23 cellular contexts compared by ENCODE assay signal in the genomic region with DNA sequence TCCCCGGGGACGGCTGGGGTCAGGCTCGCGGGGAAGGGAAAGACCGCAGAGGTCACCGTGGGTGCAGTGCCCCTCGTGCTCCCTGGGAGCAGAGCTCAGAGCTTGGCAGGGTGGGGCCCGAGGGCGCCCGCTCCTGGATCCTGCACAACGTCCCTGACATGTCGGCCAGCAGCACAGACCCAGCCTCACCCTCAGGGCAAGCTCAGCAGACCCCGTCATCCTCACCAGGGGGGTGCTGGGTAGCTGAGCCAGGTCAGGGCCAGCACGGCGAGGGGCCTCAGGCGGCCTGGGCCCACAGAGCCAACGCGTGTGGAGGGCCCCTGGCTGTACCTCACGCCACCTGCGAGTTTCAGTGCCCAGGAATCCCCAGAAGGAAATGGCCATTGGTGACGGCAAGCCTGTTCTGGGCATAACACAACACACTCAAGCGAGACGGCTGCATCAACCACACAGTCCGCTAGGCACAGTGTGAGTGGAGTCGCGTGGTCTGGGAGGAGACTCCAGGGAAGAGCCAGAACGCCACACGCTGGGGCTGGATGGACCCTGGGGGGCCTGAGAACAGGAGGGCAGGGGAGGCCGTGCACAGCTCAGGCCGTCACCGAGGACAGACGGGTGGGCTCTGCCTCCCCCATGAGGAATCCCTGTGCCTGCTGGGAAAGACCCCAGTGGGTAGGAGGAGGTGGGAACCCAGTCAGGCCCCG.
DNase-seq lines count a peak whose midpoint lies in the region; ATAC-seq and TF ChIP-seq lines count a peak whose summit lies in the region.
"Had no signal": no experiment of that assay in that cellular context is flagged by ENCODE, and none has a peak within 500 bp of the region (broad histone marks: within the 10 kb centered on the region; RNA-seq: fewer than 3 reads in every experiment).

No MANE protein-coding gene starts in this region.

- peaks cover 23% of the 10 kb centered on the region for H3K4me1 Mint-ChIP-seq in stimulated activated naive CD8-positive, alpha-beta T cell treated with anti-CD3 and anti-CD28 coated beads, Interleukin-15, amount 100 ng/mL, for 72 hours
- no peaks in the 10 kb centered on the region for H3K4me1 Mint-ChIP-seq in T-helper 17 cell
- no peaks in the 10 kb centered on the region for H3K4me1 Mint-ChIP-seq in CD14-positive monocyte
- H3K4me1 Mint-ChIP-seq: activated CD4-positive, alpha-beta T cell treated with anti-CD3 and anti-CD28 coated beads for 36 hours had no signal

- no peak for TF ChIP-seq CTCF in CD14-positive monocyte (IDR thresholded peaks at IDR 0.05)

- no peak overlapping the region for H3K4me3 Mint-ChIP-seq in stimulated activated naive CD8-positive, alpha-beta T cell treated with anti-CD3 and anti-CD28 coated beads, Interleukin-15, amount 100 ng/mL, for 72 hours
- H3K4me3 Mint-ChIP-seq in T-helper 17 cell (no peak overlapping the region), CD14-positive monocyte (no peak overlapping the region)
- H3K4me3 Mint-ChIP-seq: activated CD4-positive, alpha-beta T cell treated with anti-CD3 and anti-CD28 coated beads for 36 hours; stimulated activated naive CD8-positive, alpha-beta T cell treated with anti-CD3 and anti-CD28 coated beads, Interleukin-15, Interleukin-2, amounts not matched to agents 100 ng/mL and 50 ng/mL, for 24 hours; T-cell had no signal

- no peak for DNase-seq in stimulated activated naive CD8-positive, alpha-beta T cell treated with anti-CD3 and anti-CD28 coated beads, Interleukin-15, amount 100 ng/mL, for 72 hours
- no peak for DNase-seq in stimulated activated naive CD8-positive, alpha-beta T cell treated with anti-CD3 and anti-CD28 coated beads, Interleukin-15, Interleukin-2, amounts not matched to agents 100 U/mL and 50 U/mL, for 24 hours
- no peak for DNase-seq in T-helper 17 cell
- DNase-seq in kidney tubule cell (ENCODE audit: low spot score): peak; percentile 27
- DNase-seq in activated effector memory CD4-positive, alpha-beta T cell treated with Interleukin-2 at 50 U/mL for 16 hours: no peak
- DNase-seq in CD14-positive monocyte (ENCODE audit: low spot score): no peak
- DNase-seq in NCI-H510A treated with DMSO at 0.1 percent for 48 hours (lab: John Stamatoyannopoulos, UW): no peak
- no peak for DNase-seq in epidermal melanocyte (ENCODE audit: insufficient read length, low spot score)
- DNase-seq: activated CD4-positive, alpha-beta T cell treated with anti-CD3 and anti-CD28 coated beads for 36 hours; anterior cingulate cortex; central memory CD4-positive, alpha-beta T cell; foreskin melanocyte; hypothalamus; islet precursor cell; mammary epithelial cell; NCI-H1417; NCI-H526; nucleus accumbens; SHP77 treated with DMSO at 0.1 percent for 48 hours; T-cell; transverse colon had no signal

- peak overlapping the region in 1 of 2 donors; percentile 22 for H3K27ac Mint-ChIP-seq in stimulated activated naive CD8-positive, alpha-beta T cell treated with anti-CD3 and anti-CD28 coated beads, Interleukin-15, amount 100 ng/mL, for 72 hours
- H3K27ac Mint-ChIP-seq in T-helper 17 cell (peak overlapping the region; percentile 65), CD14-positive monocyte (no peak overlapping the region)
- H3K27ac Mint-ChIP-seq: activated T-helper 2 cell treated with anti-CD3 and anti-CD28 coated beads, Interferon-gamma antibody, Interleukin-2, Interleukin-4, amounts not matched to agents 10 μg/mL and 5 μg/mL and 100 μg/mL, durations not matched to agents 14 hours and 24 hours and 36 hours; stimulated activated naive CD8-positive, alpha-beta T cell treated with anti-CD3 and anti-CD28 coated beads, Interleukin-15, Interleukin-2, amounts not matched to agents 100 ng/mL and 50 ng/mL, for 24 hours; T-cell had no signal

- H3K9me3 ChIP-seq in T-helper 17 cell (ENCODE audit: control insufficient read depth, low read length, poor library complexity, severe bottlenecking): no peaks in the 10 kb centered on the region
- H3K9me3 ChIP-seq: transverse colon had no signal

- ATAC-seq in stimulated activated naive CD8-positive, alpha-beta T cell treated with anti-CD3 and anti-CD28 coated beads, Interleukin-15, amount 100 ng/mL, for 72 hours: peak; percentile 13
- no peak for ATAC-seq in stimulated activated naive CD8-positive, alpha-beta T cell treated with anti-CD3 and anti-CD28 coated beads, Interleukin-15, Interleukin-2, amounts not matched to agents 100 U/mL and 50 U/mL, for 24 hours
- no peak for ATAC-seq in T-helper 17 cell
- ATAC-seq: activated CD4-positive, alpha-beta T cell treated with anti-CD3 and anti-CD28 coated beads for 36 hours; T-cell had no signal

- H3K36me3 Mint-ChIP-seq in T-helper 17 cell (ENCODE audit: low read depth) (peaks cover 3% of the 10 kb centered on the region), CD14-positive monocyte (peaks cover 43 to 59% of the 10 kb centered on the region in 2 donors)

- intact Hi-C loops in CD14-positive monocyte (cut with micrococcal nuclease): no loop called here

- H3K9me3 Mint-ChIP-seq in stimulated activated naive CD8-positive, alpha-beta T cell treated with anti-CD3 and anti-CD28 coated beads, Interleukin-15, amount 100 ng/mL, for 72 hours: no peaks in the 10 kb centered on the region
- no peaks in the 10 kb centered on the region for H3K9me3 Mint-ChIP-seq in CD14-positive monocyte
- H3K9me3 Mint-ChIP-seq: activated T-helper 2 cell treated with anti-CD3 and anti-CD28 coated beads, Interferon-gamma antibody, Interleukin-2, Interleukin-4, amounts not matched to agents 10 μg/mL and 5 μg/mL and 100 μg/mL, durations not matched to agents 14 hours and 24 hours and 36 hours; stimulated activated naive CD8-positive, alpha-beta T cell treated with anti-CD3 and anti-CD28 coated beads, Interleukin-15, Interleukin-2, amounts not matched to agents 100 ng/mL and 50 ng/mL, for 24 hours; T-cell had no signal

- no peaks in the 10 kb centered on the region for H3K27me3 Mint-ChIP-seq in stimulated activated naive CD8-positive, alpha-beta T cell treated with anti-CD3 and anti-CD28 coated beads, Interleukin-15, amount 100 ng/mL, for 72 hours
- H3K27me3 Mint-ChIP-seq in T-helper 17 cell (no peaks in the 10 kb centered on the region), CD14-positive monocyte (ENCODE audit: low read depth in 3 of 3) (no peaks in the 10 kb centered on the region)
- H3K27me3 Mint-ChIP-seq: activated CD4-positive, alpha-beta T cell treated with anti-CD3 and anti-CD28 coated beads for 36 hours; stimulated activated naive CD8-positive, alpha-beta T cell treated with anti-CD3 and anti-CD28 coated beads, Interleukin-15, Interleukin-2, amounts not matched to agents 100 ng/mL and 50 ng/mL, for 24 hours; T-cell had no signal
